1 cellular context compared by ENCODE assay signal in the genomic region with DNA sequence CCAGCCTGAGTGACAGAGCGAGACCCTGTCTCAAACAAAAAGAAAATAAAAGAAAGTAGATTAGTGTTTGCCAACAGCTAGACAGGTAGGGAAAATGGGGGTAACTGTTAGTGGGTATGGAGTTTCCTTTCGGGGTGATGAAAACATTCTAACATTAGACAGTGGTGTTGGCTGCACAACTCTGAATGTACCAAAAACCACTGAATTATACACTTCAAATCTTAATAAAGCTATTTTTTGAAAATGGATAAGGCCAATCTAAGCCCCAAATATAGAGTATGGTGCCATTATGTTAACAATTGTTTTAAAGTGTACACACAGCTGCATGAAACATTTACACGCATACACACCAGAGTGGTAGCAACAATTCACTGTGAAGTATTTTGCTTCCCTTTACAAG.
TF ChIP-seq lines count a peak whose summit lies in the region.

No MANE protein-coding gene starts in this region.

TF ChIP-seq in GM12878, 131 proteins besides CTCF, POLR2A, EP300 and RAD21 (continued from another document):
- TF ChIP-seq ZBTB4 (CRISPR knock-in tag; IDR thresholded peaks at IDR 0.05) (no peak), NFXL1 (IDR thresholded peaks at IDR 0.05; ENCODE audit: borderline replicate concordance) (peak; percentile 64; the same call in 1 of the 2 replicates), POU2F2 (IDR thresholded peaks at IDR 0.05; ENCODE audit: borderline replicate concordance, low read depth, low read length) (no peak), ZSCAN29 (IDR thresholded peaks at IDR 0.05) (no peak), BMI1 (IDR thresholded peaks at IDR 0.05; ENCODE audit: borderline replicate concordance) (no peak), FOXM1 (IDR thresholded peaks at IDR 0.05; ENCODE audit: low read depth, low read length) (no peak), POLR2AphosphoS5 (IDR thresholded peaks at IDR 0.05; ENCODE audit: low read length) (no peak)
